In the genomic region with DNA sequence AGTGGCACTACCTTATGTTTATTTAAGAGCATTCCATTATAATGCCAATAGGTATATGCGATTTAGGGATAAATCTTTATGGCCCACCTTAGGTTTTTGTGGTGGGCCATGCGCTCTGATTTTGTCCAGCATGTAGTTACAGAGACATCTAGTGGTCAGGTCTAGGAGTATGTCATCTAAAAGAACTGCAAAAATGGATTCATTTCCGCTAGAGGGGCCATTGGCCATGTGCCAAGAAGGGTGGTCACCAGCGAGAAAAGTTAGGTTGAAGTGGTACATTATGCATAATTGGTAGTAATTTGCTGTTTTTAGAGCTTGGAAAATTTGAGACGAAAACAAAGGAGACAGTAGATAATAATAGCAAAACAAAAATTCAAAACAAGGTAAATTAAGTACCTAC, we compare ENCODE assay signal across 11 cellular contexts. TPM values are rescaled to one million over a fixed set of nuclear protein-coding genes. Genes with fewer than 3 reads are reported as not detected.
A peak's percentile ranks its signal among the peaks of the same experiment; 100 is the strongest.
DNase-seq lines count a peak whose midpoint lies in the region; ATAC-seq and TF ChIP-seq lines count a peak whose summit lies in the region.
"Had no signal": no experiment of that assay in that cellular context is flagged by ENCODE, and none has a peak within 500 bp of the region (broad histone marks: within the 10 kb centered on the region; RNA-seq: fewer than 3 reads in every experiment).

No MANE protein-coding gene starts in this region.

- intact Hi-C loops in left colon (cut with DNase I, micrococcal nuclease): no loop called here

- peak; percentile 43 for TF ChIP-seq CTCF in GM12865 (IDR thresholded peaks at IDR 0.05; ENCODE audit: insufficient read depth, low read depth, low read length, missing control alignments)

- H3K4me3 ChIP-seq in GM12865 (ENCODE audit: low read depth, low read length): no peak overlapping the region

- ATAC-seq in GM18511 (IDR thresholded peaks at IDR 0.05; ENCODE audit: unreplicated experiment): no peak
- no peak for ATAC-seq in left colon

- DNase-seq in GM12865 (ENCODE audit: low read depth) (peak; percentile 31), HK-2 (ENCODE audit: unreplicated experiment) (peak; percentile 0), SK-N-DZ (ENCODE audit: low spot score) (peak; percentile 37), left kidney (ENCODE audit: low read depth, low spot score) (peak; percentile 52), HuH-7.5 (ENCODE audit: low spot score) (no peak), left colon (no peak)
- DNase-seq in activated CD8-positive, alpha-beta memory T cell treated with anti-CD3 and anti-CD28 coated beads, Interleukin-2, amount 50 U/mL, for 48 hours: no peak
- DNase-seq: activated gamma-delta T cell treated with Interleukin-2 at 50 U/mL for 16 hours, T-helper 9 cell, trophoblast cell had no signal

RNA-seq across cellular contexts. Expression of a gene that starts 27.7 kb away (rescaled TPM):
- polyA plus RNA-seq in SK-N-DZ (2014; cell fraction: cytosol; rRNA removed): 4.3 and 4.8 TPM in 2 replicates
- polyA plus RNA-seq in SK-N-DZ (2014; cell fraction: nucleus; rRNA removed): 1.3 and 2.0 TPM in 2 replicates
- total RNA-seq in left colon: under 1 TPM; 0.31 to 0.42 TPM

Comparison
In these comparisons a context has a peak if more than half of its experiments do, and no peak if none do; other contexts are left out.
1. DNase-seq: peak in GM12865 (single experiment), HK-2 (single experiment), SK-N-DZ (single experiment) and left kidney (single experiment); none in activated CD8-positive, alpha-beta memory T cell treated with anti-CD3 and anti-CD28 coated beads, Interleukin-2, amount 50 U/mL, for 48 hours (single experiment), HuH-7.5 (single experiment) and left colon (0 of 2).